Comparison of ENCODE assay signal across 15 cellular contexts in genomic region chr3:17052348-17052747, GRCh38.
DNase-seq lines count a peak whose midpoint lies in the region; ATAC-seq and TF ChIP-seq lines count a peak whose summit lies in the region.
"Had no signal": no experiment of that assay in that cellular context is flagged by ENCODE, and none has a peak within 500 bp of the region (broad histone marks: within the 10 kb centered on the region; RNA-seq: fewer than 3 reads in every experiment).

No MANE protein-coding gene starts in this region.

- no peak for TF ChIP-seq CTCF in spleen (IDR thresholded peaks at IDR 0.05 in 8 of 11, conservative IDR thresholded peaks at IDR 0.05 in 3 of 11)

- DNase-seq in spleen (no peak), NCI-H510A (lab: John Stamatoyannopoulos, UW) (no peak)
- DNase-seq: CD4-positive, CD25-positive, alpha-beta regulatory T cell; effector CD4-positive, alpha-beta T cell; NCI-H1417; small intestine had no signal

- no peaks in the 10 kb centered on the region for H3K27me3 Mint-ChIP-seq in dendritic cell treated with granulocyte-macrophage colony-stimulating factor and Interleukin-4, amounts not matched to agents 40 ng/mL and 50 ng/mL, for 4 days
- H3K27me3 Mint-ChIP-seq: CD4-positive, CD25-positive, alpha-beta regulatory T cell had no signal

- no peaks in the 10 kb centered on the region for H3K9me3 Mint-ChIP-seq in dendritic cell treated with granulocyte-macrophage colony-stimulating factor and Interleukin-4, amounts not matched to agents 40 ng/mL and 50 ng/mL, for 4 days

- H3K4me3 Mint-ChIP-seq in dendritic cell treated with granulocyte-macrophage colony-stimulating factor and Interleukin-4, amounts not matched to agents 40 ng/mL and 50 ng/mL, for 4 days = no peak overlapping the region
- H3K4me3 Mint-ChIP-seq: CD4-positive, CD25-positive, alpha-beta regulatory T cell; neural crest cell; T-helper 1 cell treated with Interleukin-12 subunit alpha and Interleukin-12 subunit beta and Interleukin-4 antibody, amounts not matched to agents 30 μg/mL and 1 μg/mL, for 36 hours had no signal

- peaks cover 0 to 26% (median 14%) of the 10 kb centered on the region in 6 donors for H3K4me1 ChIP-seq in spleen
- H3K4me1 ChIP-seq: gastroesophageal sphincter had no signal

- H3K27me3 ChIP-seq in spleen (replicated peaks in 1 of 7) = no peaks in the 10 kb centered on the region
- H3K27me3 ChIP-seq: gastroesophageal sphincter had no signal

- ATAC-seq in GM18858 (IDR thresholded peaks at IDR 0.05; ENCODE audit: unreplicated experiment) = peak; percentile 69
- peak; percentile 60 for ATAC-seq in GM21515 (IDR thresholded peaks at IDR 0.05; ENCODE audit: unreplicated experiment)
- peak; percentile 73 for ATAC-seq in HG03159 (IDR thresholded peaks at IDR 0.05; ENCODE audit: unreplicated experiment)
- no peak for ATAC-seq in GM21825 (IDR thresholded peaks at IDR 0.05; ENCODE audit: unreplicated experiment)
- no peak for ATAC-seq in HG02623 (IDR thresholded peaks at IDR 0.05; ENCODE audit: unreplicated experiment)
- ATAC-seq: gastroesophageal sphincter had no signal

- H3K36me3 ChIP-seq in spleen = peaks cover 0 to 57% (median 11%) of the 10 kb centered on the region in 6 donors
- H3K36me3 ChIP-seq: gastroesophageal sphincter had no signal

- peak overlapping the region; percentile 43 for H3K27ac Mint-ChIP-seq in dendritic cell treated with granulocyte-macrophage colony-stimulating factor and Interleukin-4, amounts not matched to agents 40 ng/mL and 50 ng/mL, for 4 days
- H3K27ac Mint-ChIP-seq: T-helper 1 cell treated with Interleukin-12 subunit alpha and Interleukin-12 subunit beta and Interleukin-4 antibody, amounts not matched to agents 30 μg/mL and 1 μg/mL, for 36 hours had no signal

- TF ChIP-seq POLR2A in spleen (IDR thresholded peaks at IDR 0.05) = no peak

- H3K27ac ChIP-seq in spleen = peak overlapping the region in 2 of 8 donors; percentile 13 to 43
- H3K27ac ChIP-seq: gastroesophageal sphincter had no signal

- intact Hi-C loops in dendritic cell treated with granulocyte-macrophage colony-stimulating factor and Interleukin-4, amounts not matched to agents 40 ng/mL and 50 ng/mL, for 4 days (cut with micrococcal nuclease) = no loop called here
- intact Hi-C loops in spleen (cut with DNase I; ENCODE audit: low total_unique reads) = no loop called here

- peaks cover 38% of the 10 kb centered on the region for H3K36me3 Mint-ChIP-seq in dendritic cell treated with granulocyte-macrophage colony-stimulating factor and Interleukin-4, amounts not matched to agents 40 ng/mL and 50 ng/mL, for 4 days (ENCODE audit: low read depth)

- H3K9me3 ChIP-seq in spleen = peaks cover 0 to 27% (median 17%) of the 10 kb centered on the region in 8 donors

- H3K4me1 Mint-ChIP-seq in dendritic cell treated with granulocyte-macrophage colony-stimulating factor and Interleukin-4, amounts not matched to agents 40 ng/mL and 50 ng/mL, for 4 days (ENCODE audit: low read depth) = peaks cover 68% of the 10 kb centered on the region

- no peak overlapping the region for H3K4me3 ChIP-seq in spleen
- H3K4me3 ChIP-seq: gastroesophageal sphincter had no signal

Comparison
In these comparisons a context has a peak if more than half of its experiments do, and no peak if none do; other contexts are left out.
1. ATAC-seq: peak in GM18858 (single experiment), GM21515 (single experiment) and HG03159 (single experiment); none in GM21825 (single experiment) and HG02623 (single experiment).